21 cellular contexts compared by ENCODE assay signal in the genomic region with DNA sequence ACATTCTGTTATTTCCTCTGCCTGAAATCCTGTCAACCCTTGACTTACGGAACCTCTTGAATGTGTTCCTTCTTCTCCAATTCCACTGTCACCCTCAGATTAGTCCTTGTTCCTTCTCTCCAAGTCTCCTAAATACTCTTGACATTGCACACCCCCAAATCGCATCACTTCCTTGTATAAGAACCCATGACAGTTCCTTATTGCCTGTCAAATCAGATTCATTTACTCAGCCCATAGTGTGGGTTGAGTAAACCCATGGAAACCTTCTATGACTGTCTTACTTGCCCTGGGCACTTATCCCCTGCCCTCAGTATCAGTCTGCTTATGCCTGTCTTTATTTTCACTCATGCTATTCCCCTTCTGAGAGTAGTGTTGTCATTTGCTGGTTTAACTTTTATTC. TPM values are rescaled to one million over a fixed set of nuclear protein-coding genes. Genes with fewer than 3 reads are reported as not detected.
A peak's percentile ranks its signal among the peaks of the same experiment; 100 is the strongest.
DNase-seq lines count a peak whose midpoint lies in the region; ATAC-seq and TF ChIP-seq lines count a peak whose summit lies in the region.
"Had no signal": no experiment of that assay in that cellular context is flagged by ENCODE, and none has a peak within 500 bp of the region (broad histone marks: within the 10 kb centered on the region; RNA-seq: fewer than 3 reads in every experiment).

No MANE protein-coding gene starts in this region.

- TF ChIP-seq POLR2A in gastroesophageal sphincter (IDR thresholded peaks at IDR 0.05), result no peak

- no peaks in the 10 kb centered on the region for H3K36me3 Mint-ChIP-seq in activated naive CD8-positive, alpha-beta T cell treated with anti-CD3 and anti-CD28 coated beads, Interleukin-2, amount 50 U/mL, for 24 hours (ENCODE audit: low read depth)
- no peaks in the 10 kb centered on the region for H3K36me3 Mint-ChIP-seq in activated naive CD8-positive, alpha-beta T cell treated with anti-CD3 and anti-CD28 coated beads for 36 hours

- H3K4me1 Mint-ChIP-seq in activated naive CD8-positive, alpha-beta T cell treated with anti-CD3 and anti-CD28 coated beads, Interleukin-2, amount 50 U/mL, for 24 hours, result peaks cover 10% of the 10 kb centered on the region
- H3K4me1 Mint-ChIP-seq in activated naive CD8-positive, alpha-beta T cell treated with anti-CD3 and anti-CD28 coated beads for 36 hours, result peaks cover 12% of the 10 kb centered on the region

- no peak overlapping the region for H3K27ac Mint-ChIP-seq in activated naive CD8-positive, alpha-beta T cell treated with anti-CD3 and anti-CD28 coated beads, Interleukin-2, amount 50 U/mL, for 24 hours
- no peak overlapping the region for H3K27ac Mint-ChIP-seq in activated naive CD8-positive, alpha-beta T cell treated with anti-CD3 and anti-CD28 coated beads for 36 hours

- peaks cover 0 to 8% of the 10 kb centered on the region in 2 donors for H3K36me3 ChIP-seq in gastroesophageal sphincter
- H3K36me3 ChIP-seq: BLaER1, SJCRH30 had no signal

- H3K27me3 Mint-ChIP-seq in activated naive CD8-positive, alpha-beta T cell treated with anti-CD3 and anti-CD28 coated beads, Interleukin-2, amount 50 U/mL, for 24 hours, result no peaks in the 10 kb centered on the region
- H3K27me3 Mint-ChIP-seq in activated naive CD8-positive, alpha-beta T cell treated with anti-CD3 and anti-CD28 coated beads for 36 hours, result no peaks in the 10 kb centered on the region
- H3K27me3 Mint-ChIP-seq: CD8-positive, alpha-beta memory T cell had no signal

- no peaks in the 10 kb centered on the region for H3K9me3 ChIP-seq in gastroesophageal sphincter
- H3K9me3 ChIP-seq: BLaER1, SJCRH30 had no signal

- H3K27me3 ChIP-seq in gastroesophageal sphincter, result no peaks in the 10 kb centered on the region
- H3K27me3 ChIP-seq: BLaER1, SJCRH30 had no signal

- H3K4me3 Mint-ChIP-seq in activated naive CD8-positive, alpha-beta T cell treated with anti-CD3 and anti-CD28 coated beads, Interleukin-2, amount 50 U/mL, for 24 hours, result no peak overlapping the region
- H3K4me3 Mint-ChIP-seq in activated naive CD8-positive, alpha-beta T cell treated with anti-CD3 and anti-CD28 coated beads for 36 hours, result no peak overlapping the region
- H3K4me3 Mint-ChIP-seq: CD8-positive, alpha-beta memory T cell had no signal

- peak; percentile 57 for ATAC-seq in activated naive CD8-positive, alpha-beta T cell treated with anti-CD3 and anti-CD28 coated beads, Interleukin-2, amount 50 U/mL, for 24 hours
- peak; percentile 25 for ATAC-seq in gastroesophageal sphincter
- peak; percentile 55 for ATAC-seq in stimulated activated naive CD8-positive, alpha-beta T cell treated with anti-CD3 and anti-CD28 coated beads, Interleukin-15, Interleukin-2, amounts not matched to agents 100 U/mL and 50 U/mL, for 24 hours
- ATAC-seq: HCT116, K562, PC-3 had no signal

- no peak overlapping the region for H3K27ac ChIP-seq in gastroesophageal sphincter
- H3K27ac ChIP-seq: BLaER1, SJCRH30 had no signal

- H3K4me3 ChIP-seq in gastroesophageal sphincter, result no peak overlapping the region
- H3K4me3 ChIP-seq: BLaER1, K562, SJCRH30 had no signal

- H3K9me3 Mint-ChIP-seq in activated naive CD8-positive, alpha-beta T cell treated with anti-CD3 and anti-CD28 coated beads, Interleukin-2, amount 50 U/mL, for 24 hours, result no peaks in the 10 kb centered on the region
- H3K9me3 Mint-ChIP-seq in activated naive CD8-positive, alpha-beta T cell treated with anti-CD3 and anti-CD28 coated beads for 36 hours, result no peaks in the 10 kb centered on the region
- H3K9me3 Mint-ChIP-seq: CD8-positive, alpha-beta memory T cell had no signal

- 92 to 100% methylated on average over 2 of the region's 2 CpGs for WGBS in gastroesophageal sphincter (ENCODE audit: low coverage in 1 of 2), 2 donors

- TF ChIP-seq CTCF in gastroesophageal sphincter (IDR thresholded peaks at IDR 0.05), result no peak

- no peak for TF ChIP-seq EP300 in gastroesophageal sphincter (IDR thresholded peaks at IDR 0.05)

- H3K4me1 ChIP-seq in gastroesophageal sphincter, result peaks cover 0 to 13% (median 0%) of the 10 kb centered on the region in 3 donors
- H3K4me1 ChIP-seq: SJCRH30 had no signal

- DNase-seq in activated naive CD8-positive, alpha-beta T cell treated with anti-CD3 and anti-CD28 coated beads, Interleukin-2, amount 50 U/mL, for 24 hours, result no peak
- no peak for DNase-seq in activated naive CD8-positive, alpha-beta T cell treated with anti-CD3 and anti-CD28 coated beads for 36 hours
- peak; percentile 45 for DNase-seq in MV-4-11 (lab: John Stamatoyannopoulos, UW)
- no peak for DNase-seq in stimulated activated naive CD8-positive, alpha-beta T cell treated with anti-CD3 and anti-CD28 coated beads, Interleukin-15, Interleukin-2, amounts not matched to agents 100 U/mL and 50 U/mL, for 24 hours
- DNase-seq in inferior parietal cortex (ENCODE audit: extremely low spot score), result no peak
- DNase-seq in GF-D8 (lab: John Stamatoyannopoulos, UW), result no peak
- DNase-seq: CD8-positive, alpha-beta memory T cell; EL; GOT3; NCI-H1417; NCI-H187; NCI-H2107; NCI-H510A treated with DMSO at 0.1 percent for 48 hours; NCI-H774; PC-3; RPMI8226; SJCRH30 had no signal

RNA-seq across cellular contexts. Expression of a gene that starts 40.5 kb away (rescaled TPM):
- total RNA-seq in activated naive CD8-positive, alpha-beta T cell treated with anti-CD3 and anti-CD28 coated beads for 36 hours, result 1 to 10 TPM; 3.4 to 3.5 TPM
- total RNA-seq in gastroesophageal sphincter, result 1 to 10 TPM; 2.8 to 3.9 (median 3.5) TPM
